Comparison of ENCODE assay signal across 29 cellular contexts in the genomic region with DNA sequence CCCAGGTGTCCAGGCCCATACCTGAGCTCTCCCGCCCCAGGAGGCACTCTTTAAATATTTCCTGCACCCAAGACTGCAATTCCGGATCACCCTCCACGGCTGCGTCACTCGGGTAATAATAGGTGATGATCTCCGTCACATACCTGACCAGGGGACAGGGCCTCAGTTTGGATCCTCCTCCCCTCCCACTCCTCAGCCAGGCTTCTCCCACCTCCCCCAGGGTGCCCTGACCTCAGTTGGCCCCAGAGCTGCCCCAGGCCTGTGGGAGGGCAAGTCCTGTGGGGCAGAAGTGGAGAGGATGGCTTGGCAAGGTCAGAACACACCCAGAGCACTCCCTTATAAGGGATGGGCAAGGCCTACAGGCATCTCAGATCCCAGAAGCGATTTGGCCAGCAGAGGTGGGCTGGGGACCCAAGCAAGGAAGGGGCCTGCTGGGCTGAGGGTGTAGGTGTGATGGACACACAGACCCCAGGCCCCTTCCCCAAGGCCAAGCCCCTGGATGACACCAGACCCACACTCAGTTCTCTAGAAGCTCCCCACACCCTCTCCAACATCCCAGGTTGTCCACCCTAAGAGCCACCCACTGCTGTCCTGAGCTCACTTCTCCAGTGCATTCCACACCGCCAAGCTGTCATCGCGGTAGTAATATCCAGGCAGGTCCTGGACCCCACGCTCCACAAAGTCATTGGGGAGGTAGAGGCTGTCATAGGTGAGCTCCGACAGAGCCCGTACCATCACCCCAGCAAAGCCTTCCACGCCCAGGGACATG. TPM values are rescaled to one million over a fixed set of nuclear protein-coding genes. Genes with fewer than 3 reads are reported as not detected.
"Had no signal": no experiment of that assay in that cellular context is flagged by ENCODE, and none has a peak within 500 bp of the region (broad histone marks: within the 10 kb centered on the region; RNA-seq: fewer than 3 reads in every experiment).

No MANE protein-coding gene starts in this region.

- H3K4me3 ChIP-seq: colonic mucosa, psoas muscle, right lobe of liver, stomach, thoracic aorta, transverse colon had no signal

- DNase-seq: cerebellar nuclear complex; colonic mucosa; dermis blood vessel endothelial cell; endodermal cell; left colon; left ventricle myocardium superior; naive thymus-derived CD4-positive, alpha-beta T cell; occipital lobe; psoas muscle; retina; right lobe of liver; stimulated activated CD4-positive, alpha-beta T cell treated with anti-CD3 and anti-CD28 coated beads, Interleukin-15, amount 100 ng/mL, for 24 hours; stimulated activated CD4-positive, alpha-beta T cell treated with anti-CD3 and anti-CD28 coated beads, Interleukin-1b, Interleukin-23, amount 100 ng/mL, for 48 hours; stimulated activated CD4-positive, alpha-beta T cell treated with anti-CD3 and anti-CD28 coated beads, Interleukin-4, amount 100 ng/mL, for 24 hours; stimulated activated naive B cell treated with anti-CD40 and anti-IgM and Interleukin-4, amounts not matched to agents 10 μg/mL and 1 μg/mL and 100 μg/mL, for 72 hours; stomach; substantia nigra; transverse colon had no signal

- H3K27ac ChIP-seq: colonic mucosa, parathyroid adenoma, psoas muscle, right lobe of liver, stomach, thoracic aorta, transverse colon had no signal

- H3K27ac Mint-ChIP-seq: endodermal cell; stimulated activated naive B cell treated with anti-CD40 and anti-IgM and Interleukin-4, amounts not matched to agents 10 μg/mL and 1 μg/mL and 100 μg/mL, for 72 hours had no signal

- H3K36me3 Mint-ChIP-seq: naive thymus-derived CD4-positive, alpha-beta T cell had no signal

- H3K9me3 Mint-ChIP-seq: neural crest cell; stimulated activated naive B cell treated with anti-CD40 and anti-IgM and Interleukin-4, amounts not matched to agents 10 μg/mL and 1 μg/mL and 100 μg/mL, for 72 hours had no signal

- H3K36me3 ChIP-seq: colonic mucosa, right lobe of liver, stomach, thoracic aorta, transverse colon had no signal

- H3K9me3 ChIP-seq: colonic mucosa, psoas muscle, right lobe of liver, stomach, thoracic aorta, transverse colon had no signal

- ATAC-seq: left colon; left ventricle myocardium superior; naive thymus-derived CD4-positive, alpha-beta T cell; psoas muscle; right lobe of liver; stimulated activated naive B cell treated with anti-CD40 and anti-IgM and Interleukin-4, amounts not matched to agents 10 μg/mL and 1 μg/mL and 100 μg/mL, for 72 hours had no signal

- H2AFZ ChIP-seq: parathyroid adenoma had no signal

- H3K4me3 Mint-ChIP-seq: endodermal cell, neural crest cell had no signal

- H3K9ac ChIP-seq: parathyroid adenoma had no signal

RNA-seq across cellular contexts. Expression of a gene that starts 11.8 kb away (rescaled TPM):
- total RNA-seq: cardiac septum, dermis blood vessel endothelial cell, fibroblast of lung, frontal cortex, left ventricle myocardium superior, lung microvascular endothelial cell, mesenteric fat pad, mononuclear cell, neural crest cell, psoas muscle, right lobe of liver, stomach, thoracic aorta, transverse colon had no signal
- polyA plus RNA-seq: fibroblast of lung, psoas muscle had no signal

RNA-seq across cellular contexts. Expression of a gene that starts 36.9 kb away (rescaled TPM):
- total RNA-seq: cardiac septum, dermis blood vessel endothelial cell, endodermal cell, fibroblast of lung, left ventricle myocardium superior, lung microvascular endothelial cell, neural crest cell had no signal
- polyA plus RNA-seq: fibroblast of lung; naive thymus-derived CD4-positive, alpha-beta T cell had no signal

RNA-seq across cellular contexts. Expression of a gene that starts 42.6 kb away (rescaled TPM):
- total RNA-seq: cardiac septum, colonic mucosa, dermis blood vessel endothelial cell, fibroblast of lung, left colon, left ventricle myocardium superior, lung microvascular endothelial cell, mesenteric fat pad, neural crest cell, psoas muscle, right lobe of liver, stomach, thoracic aorta had no signal

RNA-seq across cellular contexts. Expression of a gene that starts 48.1 kb away (rescaled TPM):
- total RNA-seq: colonic mucosa, dermis blood vessel endothelial cell, kidney epithelial cell, left colon, left ventricle myocardium superior, lung microvascular endothelial cell, mesenteric fat pad, mononuclear cell, right lobe of liver, stomach, thoracic aorta, transverse colon, ureter had no signal
- polyA plus RNA-seq: fibroblast of lung; naive thymus-derived CD4-positive, alpha-beta T cell had no signal
